In the genomic region with DNA sequence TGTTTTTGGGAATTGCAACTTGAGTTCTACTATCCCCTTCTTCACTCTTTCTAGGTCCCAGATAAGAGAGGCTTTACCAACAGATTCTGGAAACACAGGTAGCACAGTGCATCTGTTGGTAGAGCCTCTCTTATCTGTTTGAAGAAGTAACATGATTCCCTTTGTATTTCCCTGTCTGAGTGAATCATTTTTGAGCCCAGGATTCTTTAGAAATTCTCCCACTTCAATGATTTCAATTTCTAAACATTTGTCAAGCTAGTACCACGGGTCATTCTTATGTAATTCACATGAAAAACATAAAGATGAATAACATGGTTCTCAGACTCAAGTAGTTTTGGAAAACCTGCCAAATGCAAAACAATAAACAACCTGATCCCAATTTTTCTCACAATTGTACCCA, we compare ENCODE assay signal across 32 cellular contexts.
"Had no signal": no experiment of that assay in that cellular context is flagged by ENCODE, and none has a peak within 500 bp of the region (broad histone marks: within the 10 kb centered on the region; RNA-seq: fewer than 3 reads in every experiment).

No MANE protein-coding gene starts in this region.

- H3K4me3 ChIP-seq: adrenal gland, ascending aorta, heart left ventricle, left ventricle myocardium inferior, lung, neural progenitor cell, psoas muscle, sigmoid colon, uterus had no signal

- H2AFZ ChIP-seq: neural progenitor cell, parathyroid adenoma had no signal

- H3K79me2 ChIP-seq: parathyroid adenoma had no signal

- H3K27me3 ChIP-seq: adrenal gland, ascending aorta, brain microvascular endothelial cell, heart left ventricle, neural progenitor cell, sigmoid colon, uterus had no signal

- H3K4me1 ChIP-seq: adrenal gland, ascending aorta, left ventricle myocardium inferior, neural progenitor cell, parathyroid adenoma, psoas muscle, sigmoid colon, uterus had no signal

- H3K9me3 ChIP-seq: adrenal gland, ascending aorta, sigmoid colon, uterus had no signal

- H3K27ac ChIP-seq: adrenal gland, ascending aorta, brain microvascular endothelial cell, heart left ventricle, left ventricle myocardium inferior, neural progenitor cell, parathyroid adenoma, psoas muscle, sigmoid colon, uterus, VCaP had no signal

- H3K4me2 ChIP-seq: neural progenitor cell had no signal

- DNase-seq: activated CD4-positive, alpha-beta T cell treated with anti-CD3 and anti-CD28 coated beads for 4 hours; activated CD4-positive, alpha-beta T cell treated with anti-CD3 and anti-CD28 coated beads, Interleukin-2, amount 50 U/mL, for 48 hours; activated CD8-positive, alpha-beta memory T cell treated with anti-CD3 and anti-CD28 coated beads for 24 hours; activated effector memory CD4-positive, alpha-beta T cell treated with Interleukin-2 at 50 U/mL for 16 hours; activated naive CD4-positive, alpha-beta T cell treated with Interleukin-2 at 50 U/mL for 16 hours; activated naive CD8-positive, alpha-beta T cell treated with anti-CD3 and anti-CD28 coated beads for 36 hours; adrenal gland; brain microvascular endothelial cell; caudate nucleus; heart left ventricle; hypothalamus; immature natural killer cell; kidney glomerular epithelial cell; left ventricle myocardium inferior; mesendoderm; natural killer cell; occipital lobe; psoas muscle; sigmoid colon; small intestine; stimulated activated CD4-positive, alpha-beta T cell treated with anti-CD3 and anti-CD28 coated beads, Interleukin-1b, Interleukin-23, amount 100 ng/mL, for 48 hours; stimulated activated CD4-positive, alpha-beta T cell treated with anti-CD3 and anti-CD28 coated beads, Interleukin-4, amount 100 ng/mL, for 4 hours; stimulated activated CD8-positive, alpha-beta memory T cell treated with anti-CD3 and anti-CD28 coated beads, Interleukin-4, amount 100 ng/mL, for 48 hours; stimulated activated naive CD8-positive, alpha-beta T cell treated with anti-CD3 and anti-CD28 coated beads, Interleukin-15, amount 100 ng/mL, for 72 hours; substantia nigra; T-helper 9 cell; uterus had no signal

- H3K36me3 ChIP-seq: adrenal gland, ascending aorta, brain microvascular endothelial cell, heart left ventricle, left ventricle myocardium inferior, neural progenitor cell, sigmoid colon, uterus had no signal
